In genomic region chr6:33590531-33591198, GRCh38 we compare ENCODE assay signal across 10 cellular contexts. TPM values are rescaled to one million over a fixed set of nuclear protein-coding genes. Genes with fewer than 3 reads are reported as not detected.
A peak's percentile ranks its signal among the peaks of the same experiment; 100 is the strongest.
DNase-seq lines count a peak whose midpoint lies in the region; ATAC-seq and TF ChIP-seq lines count a peak whose summit lies in the region.
"Had no signal": no experiment of that assay in that cellular context is flagged by ENCODE, and none has a peak within 500 bp of the region (broad histone marks: within the 10 kb centered on the region; RNA-seq: fewer than 3 reads in every experiment).

No MANE protein-coding gene starts in this region.

- H3K9me3 ChIP-seq in AG04450 (ENCODE audit: control insufficient read depth, insufficient read depth, low read length) (no peaks in the 10 kb centered on the region; the same call in 1 of the 2 replicates), endocrine pancreas (ENCODE audit: control insufficient read depth, low read length) (no peaks in the 10 kb centered on the region), mucosa of stomach (ENCODE audit: control insufficient read depth, low read length) (no peaks in the 10 kb centered on the region)

- H3K27me3 ChIP-seq in AG04450 (ENCODE audit: control insufficient read depth, insufficient read depth, low read length) (no peaks in the 10 kb centered on the region), endocrine pancreas (ENCODE audit: control insufficient read depth, insufficient read depth, low read length) (no peaks in the 10 kb centered on the region), mucosa of stomach (ENCODE audit: control insufficient read depth, insufficient read depth, low read length) (no peaks in the 10 kb centered on the region)

- no peaks in the 10 kb centered on the region for H3K36me3 ChIP-seq in endocrine pancreas (ENCODE audit: control insufficient read depth, insufficient read depth, low read length)
- H3K36me3 ChIP-seq in mucosa of stomach (ENCODE audit: control insufficient read depth, insufficient read depth, low read length): no peaks in the 10 kb centered on the region

- no peak for TF ChIP-seq CTCF in AG04450 (IDR thresholded peaks at IDR 0.05; ENCODE audit: low read depth, low read length)

- peak overlapping the region; percentile 87 for H3K27ac ChIP-seq in AG04450 (ENCODE audit: low read depth, low read length)
- H3K27ac ChIP-seq: HL-60 had no signal

- no peaks in the 10 kb centered on the region for H3K4me1 ChIP-seq in endocrine pancreas (ENCODE audit: control insufficient read depth, insufficient read depth, low read length)
- peaks cover 48% of the 10 kb centered on the region for H3K4me1 ChIP-seq in mucosa of stomach (ENCODE audit: control insufficient read depth, insufficient read depth, low read length)

- DNase-seq in AG04450 (ENCODE audit: low read depth, low spot score) (no peak), cerebellum (ENCODE audit: low spot score) (no peak), NOMO-1 treated with DMSO at 0.1 percent for 48 hours (lab: John Stamatoyannopoulos, UW; ENCODE audit: unreplicated experiment) (no peak)
- no peak for DNase-seq in stimulated activated naive CD8-positive, alpha-beta T cell treated with anti-CD3 and anti-CD28 coated beads, Interleukin-15, Interleukin-2, amounts not matched to agents 100 U/mL and 50 U/mL, for 24 hours
- DNase-seq: activated gamma-delta T cell had no signal

- H3K4me3 ChIP-seq in AG04450 (ENCODE audit: low read depth, low read length): no peak overlapping the region
- no peak overlapping the region for H3K4me3 ChIP-seq in endocrine pancreas (ENCODE audit: control insufficient read depth, insufficient read depth, low read length)
- peak overlapping the region; percentile 28 for H3K4me3 ChIP-seq in mucosa of stomach (ENCODE audit: low read length)

- no peak for ATAC-seq in GM21528 (IDR thresholded peaks at IDR 0.05; ENCODE audit: low FRiP score, unreplicated experiment)
- ATAC-seq in stimulated activated naive CD8-positive, alpha-beta T cell treated with anti-CD3 and anti-CD28 coated beads, Interleukin-15, Interleukin-2, amounts not matched to agents 100 U/mL and 50 U/mL, for 24 hours: no peak

- no peak for TF ChIP-seq EP300 in Ishikawa (IDR thresholded peaks at IDR 0.05; ENCODE audit: borderline replicate concordance)

- peak overlapping the region; percentile 63 for H3K9ac ChIP-seq in endocrine pancreas (ENCODE audit: control insufficient read depth, insufficient read depth, low read length)
- peak overlapping the region; percentile 70 for H3K9ac ChIP-seq in mucosa of stomach (ENCODE audit: low read length)

- CTCF ChIA-PET in AG04450 (lab: Charles Lee): interaction anchor here (0.7 to 1.7 kb wide), 24 partner anchors 10 to 565 kb away, joined by 3 to 38 read pairs (median 8); partner anchors contain the start of genes BAK1, ITPR3 and UQCC2

- TF ChIP-seq RAD21 in Ishikawa (IDR thresholded peaks at IDR 0.05; ENCODE audit: low read depth): no peak

- POLR2A ChIA-PET in AG04450 (lab: Yijun Ruan, JAX): interaction anchor here (0.9 to 1.4 kb wide), 4 partner anchors 31 to 121 kb away, joined by 3 to 8 read pairs (median 4); partner anchors contain the start of genes ITPR3 and UQCC2

TF ChIP-seq in Ishikawa, 13 proteins besides CTCF, POLR2A, EP300 and RAD21:
- TF ChIP-seq TEAD4 (IDR thresholded peaks at IDR 0.05): no peak
- TF ChIP-seq ZBTB7A (IDR thresholded peaks at IDR 0.05; ENCODE audit: low read depth): 0 out of 2 replicates have a peak, but pooled peaks have one; percentile 31
- no peak for TF ChIP-seq TCF12 (IDR thresholded peaks at IDR 0.05; ENCODE audit: low read depth)
- no peak for TF ChIP-seq EGR1 (IDR thresholded peaks at IDR 0.05)

RNA-seq across cellular contexts. Expression of gene BAK1, which starts 10.6 kb away (rescaled TPM):
- 13.0 and 16.3 TPM in 2 replicates for polyA plus RNA-seq in AG04450 (2011; rRNA removed)
- 19.3 and 26.5 TPM in 2 replicates for polyA minus RNA-seq in AG04450 (2011; rRNA and poly(A)+ RNA removed)
- total RNA-seq in cerebellum: 4.8 TPM

RNA-seq across cellular contexts. Expression of gene ITPR3, which starts 30.5 kb away (rescaled TPM):
- 4.4 and 4.8 TPM in 2 replicates for polyA plus RNA-seq in AG04450 (2011; rRNA removed)
- 7.4 and 9.6 TPM in 2 replicates for polyA minus RNA-seq in AG04450 (2011; rRNA and poly(A)+ RNA removed)
- total RNA-seq in cerebellum: 5.2 TPM
